Comparison of ENCODE assay signal across 8 cellular contexts in genomic region chr11:93542753-93543246, GRCh38. TPM values are rescaled to one million over a fixed set of nuclear protein-coding genes. Genes with fewer than 3 reads are reported as not detected.
A peak's percentile ranks its signal among the peaks of the same experiment; 100 is the strongest.
DNase-seq lines count a peak whose midpoint lies in the region; ATAC-seq and TF ChIP-seq lines count a peak whose summit lies in the region.

No MANE protein-coding gene starts in this region.

- H3K36me3 ChIP-seq in KMS-11 (ENCODE audit: insufficient read depth) (no peaks in the 10 kb centered on the region), mesenchymal stem cell (ENCODE audit: control insufficient read depth in 1 of 2, insufficient read depth in 2 of 2, low read depth in 1 of 2, low read length in 2 of 2) (no peaks in the 10 kb centered on the region), urinary bladder (ENCODE audit: insufficient read depth) (no peaks in the 10 kb centered on the region)

- no peaks in the 10 kb centered on the region for H3K36me3 Mint-ChIP-seq in chondrocyte (ENCODE audit: low read depth)

- DNase-seq in GM13976 (ENCODE audit: low spot score) (peak; percentile 59), chondrocyte (ENCODE audit: low spot score) (no peak), mesenchymal stem cell (no peak), AML-193 (lab: John Stamatoyannopoulos, UW) (no peak)
- DNase-seq in effector CD8-positive, alpha-beta T cell (lab: John Stamatoyannopoulos, UW), result no peak

- peak overlapping the region in 1 of 2 experiments; percentile 18 for H3K23ac ChIP-seq in mesenchymal stem cell (ENCODE audit: low read length in 2 of 2)

- peak overlapping the region; percentile 89 for H3K27ac Mint-ChIP-seq in chondrocyte (ENCODE audit: unreplicated experiment)

- peak overlapping the region; percentile 64 for H4K8ac ChIP-seq in mesenchymal stem cell (ENCODE audit: low read length)

- under 1% methylated on average over 35 of the region's 69 CpGs for WGBS in mesenchymal stem cell
- under 1% methylated on average over 66 of the region's 69 CpGs for WGBS in urinary bladder

- H3K27me3 ChIP-seq in KMS-11 (ENCODE audit: insufficient read depth, low read depth), result no peaks in the 10 kb centered on the region
- H3K27me3 ChIP-seq in mesenchymal stem cell (ENCODE audit: control insufficient read depth in 1 of 2, insufficient read depth in 1 of 2, low read length in 2 of 2), result peaks cover 12 to 14% of the 10 kb centered on the region in 2 experiments

- peaks cover 16% of the 10 kb centered on the region for H3K79me1 ChIP-seq in mesenchymal stem cell (replicated peaks; ENCODE audit: low read length, poor library complexity, severe bottlenecking)

- no peaks in the 10 kb centered on the region for H3K9me3 Mint-ChIP-seq in chondrocyte (ENCODE audit: low read depth)

- H3K4me1 ChIP-seq in KMS-11 (ENCODE audit: low read depth, poor library complexity, severe bottlenecking) (peaks cover 5% of the 10 kb centered on the region), mesenchymal stem cell (ENCODE audit: control insufficient read depth, insufficient read depth, low read depth, low read length) (peaks cover 11% of the 10 kb centered on the region), urinary bladder (ENCODE audit: insufficient read depth) (no peaks in the 10 kb centered on the region)

- H3K4me2 ChIP-seq in KMS-11, result peak overlapping the region; percentile 21; the same call in 1 of the 2 replicates
- peak overlapping the region; percentile 63 for H3K4me2 ChIP-seq in mesenchymal stem cell (ENCODE audit: low read length, poor library complexity, severe bottlenecking)

- no peak overlapping the region for H2BK12ac ChIP-seq in mesenchymal stem cell (ENCODE audit: low read length in 2 of 2)

- peak overlapping the region; percentile 73 for H2BK15ac ChIP-seq in mesenchymal stem cell (ENCODE audit: low read depth, poor library complexity, severe bottlenecking)

- peak overlapping the region in 1 of 2 experiments; percentile 30 for H3K4ac ChIP-seq in mesenchymal stem cell (ENCODE audit: low read depth in 1 of 2, low read length in 2 of 2)

- TF ChIP-seq CTCF in GM13976 (IDR thresholded peaks at IDR 0.05; ENCODE audit: borderline replicate concordance, control extremely low read depth, extremely low read depth, insufficient read depth, missing control alignments), result no peak
- no peak for TF ChIP-seq CTCF in KMS-11 (conservative IDR thresholded peaks at IDR 0.05; ENCODE audit: low read depth, low read length)
- TF ChIP-seq CTCF in chondrocyte (IDR thresholded peaks at IDR 0.05), result no peak

- peak overlapping the region; percentile 54 to 84 for H3K18ac ChIP-seq in mesenchymal stem cell (ENCODE audit: low read depth in 1 of 2, low read length in 2 of 2)

- H3K14ac ChIP-seq in mesenchymal stem cell (ENCODE audit: low read length in 2 of 2), result no peak overlapping the region

- in situ Hi-C loops in GM13976 (cut with MboI; ENCODE audit: low sequenced_read_pairs, unreplicated experiment), result loop anchor here (10.0 kb wide), 1 partner anchor 308 kb away; no protein-coding TSS in a partner anchor

- peak overlapping the region; percentile 84 for H3K4me3 Mint-ChIP-seq in chondrocyte (ENCODE audit: unreplicated experiment)

- no peaks in the 10 kb centered on the region for H3K79me2 ChIP-seq in KMS-11 (ENCODE audit: insufficient read depth, low read depth)

- H4K20me1 ChIP-seq in KMS-11 (ENCODE audit: insufficient read depth), result no peaks in the 10 kb centered on the region

- H3K9ac ChIP-seq in KMS-11, result peak overlapping the region; percentile 39; the same call in 1 of the 2 replicates
- H3K9ac ChIP-seq in mesenchymal stem cell (ENCODE audit: low read length), result peak overlapping the region; percentile 70

- H3K4me3 ChIP-seq in KMS-11 (IDR thresholded peaks at IDR 0.05; ENCODE audit: insufficient read depth, low read depth, low read length), result no peak overlapping the region
- H3K4me3 ChIP-seq in mesenchymal stem cell (ENCODE audit: insufficient read depth in 1 of 2, low read depth in 1 of 2, low read length in 2 of 2), result peak overlapping the region; percentile 78 to 82
- peak overlapping the region; percentile 81 for H3K4me3 ChIP-seq in urinary bladder (ENCODE audit: low read depth, low read length)

- H2AFZ ChIP-seq in KMS-11 (ENCODE audit: low read depth) (peak overlapping the region; percentile 44; the same call in 1 of the 2 replicates), mesenchymal stem cell (ENCODE audit: low read depth, low read length) (peak overlapping the region; percentile 75)

- H2AK5ac ChIP-seq in mesenchymal stem cell (ENCODE audit: low read length, severe bottlenecking), result no peak overlapping the region

- peak; percentile 34 for ATAC-seq in GM21737 (IDR thresholded peaks at IDR 0.05; ENCODE audit: unreplicated experiment)

- H3K9me3 ChIP-seq in mesenchymal stem cell (ENCODE audit: control insufficient read depth, low read length), result no peaks in the 10 kb centered on the region

- peak overlapping the region; percentile 70 for H4K91ac ChIP-seq in mesenchymal stem cell (ENCODE audit: low read length)

- peak overlapping the region; percentile 61 for H2BK5ac ChIP-seq in mesenchymal stem cell (ENCODE audit: low read depth, low read length, poor library complexity, severe bottlenecking)

- H3K4me1 Mint-ChIP-seq in chondrocyte (ENCODE audit: low read depth), result peaks cover 35% of the 10 kb centered on the region

- peaks cover 1% of the 10 kb centered on the region for H3K27me3 Mint-ChIP-seq in chondrocyte (ENCODE audit: low read depth)

- no peak overlapping the region for H2BK120ac ChIP-seq in mesenchymal stem cell (ENCODE audit: low read depth, low read length)

- H3K27ac ChIP-seq in KMS-11, result no peak overlapping the region
- H3K27ac ChIP-seq in mesenchymal stem cell (ENCODE audit: low read length, poor library complexity, severe bottlenecking), result peak overlapping the region; percentile 41
- peak overlapping the region; percentile 31 for H3K27ac ChIP-seq in urinary bladder (ENCODE audit: low read depth)

RNA-seq across cellular contexts. Expression of gene SMCO4, which starts 0.4 kb away (rescaled TPM):
- total RNA-seq in chondrocyte (21.3 to 38.6 TPM (median 24.0 TPM) in 3 replicates), urinary bladder (34.3 TPM)
- polyA plus RNA-seq in mesenchymal stem cell (2013, experiment 1 of 2), result 8.1 TPM
- 10.2 TPM for polyA plus RNA-seq in mesenchymal stem cell (2013, experiment 2 of 2)
- polyA plus RNA-seq in urinary bladder, result 11.7 TPM
